Comparison of ENCODE assay signal across 8 cellular contexts in genomic region chr14:23452237-23452636, GRCh38. TPM values are rescaled to one million over a fixed set of nuclear protein-coding genes. Genes with fewer than 3 reads are reported as not detected.
"Had no signal": no experiment of that assay in that cellular context is flagged by ENCODE, and none has a peak within 500 bp of the region (broad histone marks: within the 10 kb centered on the region; RNA-seq: fewer than 3 reads in every experiment).

No MANE protein-coding gene starts in this region.

- DNase-seq: GDM1, GF-D8 had no signal

- H3K4me3 ChIP-seq: GM12878 had no signal

- ATAC-seq: GM12878 had no signal

- FAIRE-seq: G401.6, GM12878, GM12891, GM12892, GM18507, GM19239 had no signal

RNA-seq across cellular contexts. Expression of gene MYH6, which starts 44.2 kb away (rescaled TPM):
- total RNA-seq: GM12878 had no signal
